ENCODE assay signal across 27 cellular contexts in the genomic region with DNA sequence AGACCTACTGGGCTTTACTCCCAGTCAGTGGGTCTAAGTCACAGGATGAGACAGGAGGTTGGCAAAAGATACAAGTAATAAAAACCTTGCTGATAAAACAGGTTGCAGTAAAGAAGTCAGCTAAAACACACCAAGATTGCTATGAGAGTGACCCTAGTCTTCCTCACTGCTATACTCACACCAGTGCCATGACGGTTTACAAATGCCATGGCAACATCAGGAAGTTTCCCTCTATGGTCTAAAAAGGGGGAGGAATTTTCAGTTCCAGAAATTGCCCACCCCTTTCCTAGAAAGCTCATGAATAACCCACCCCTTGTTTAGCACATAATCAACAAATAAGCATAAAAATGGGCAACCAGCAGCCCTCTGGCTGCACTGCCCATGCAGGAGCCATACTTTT.
DNase-seq lines count a peak whose midpoint lies in the region; ATAC-seq, FAIRE-seq and TF ChIP-seq lines count a peak whose summit lies in the region.
"Had no signal": no experiment of that assay in that cellular context is flagged by ENCODE, and none has a peak within 500 bp of the region (broad histone marks: within the 10 kb centered on the region; RNA-seq: fewer than 3 reads in every experiment).

No MANE protein-coding gene starts in this region.

- peaks cover 29% of the 10 kb centered on the region for H3K4me1 ChIP-seq in Karpas-422 (ENCODE audit: low read length)
- no peaks in the 10 kb centered on the region; a peak in 1 of 5 replicates for H3K4me1 ChIP-seq in K562 (replicated peaks in 1 of 2; ENCODE audit: control insufficient read depth in 2 of 2, insufficient read depth in 2 of 2, low read length in 2 of 2)
- H3K4me1 ChIP-seq in mesodermal cell (ENCODE audit: control insufficient read depth, insufficient read depth, low read length, poor library complexity, severe bottlenecking): peaks cover 12% of the 10 kb centered on the region
- H3K4me1 ChIP-seq: adrenal gland, breast epithelium, foreskin keratinocyte, heart right ventricle had no signal

- H3K4me3 ChIP-seq in Karpas-422 (ENCODE audit: low read length) (no peak overlapping the region), K562 (no peak overlapping the region), mesodermal cell (ENCODE audit: extremely low read depth, insufficient read depth, low read length, poor library complexity, severe bottlenecking) (no peak overlapping the region)
- H3K4me3 ChIP-seq: adrenal gland, breast epithelium, heart right ventricle, lung had no signal

- H3K9me3 ChIP-seq in Karpas-422 (ENCODE audit: low read length): peaks cover 8% of the 10 kb centered on the region; the same call in 1 of the 2 replicates
- H3K9me3 ChIP-seq in K562 (replicated peaks; ENCODE audit: control insufficient read depth, insufficient read depth, low read depth, low read length): no peaks in the 10 kb centered on the region
- H3K9me3 ChIP-seq in mesodermal cell (ENCODE audit: control insufficient read depth, low read length): no peaks in the 10 kb centered on the region
- H3K9me3 ChIP-seq: adrenal gland, breast epithelium had no signal

- peak overlapping the region; percentile 77 for H3K27ac ChIP-seq in Karpas-422 (ENCODE audit: low read length)
- H3K27ac ChIP-seq in K562 (ENCODE audit: extremely low read depth, low read depth, low read length): peak overlapping the region; percentile 56
- peak overlapping the region; percentile 90 for H3K27ac ChIP-seq in mesodermal cell (ENCODE audit: low read depth, low read length, severe bottlenecking)
- H3K27ac ChIP-seq: adrenal gland, breast epithelium, foreskin keratinocyte, heart right ventricle, VCaP had no signal

- H4K20me1 ChIP-seq in Karpas-422 (ENCODE audit: insufficient read depth, low read depth, low read length): no peaks in the 10 kb centered on the region
- H4K20me1 ChIP-seq in K562 (replicated peaks; ENCODE audit: control insufficient read depth, insufficient read depth, low read length): no peaks in the 10 kb centered on the region

- TF ChIP-seq POLR2A in K562 (conservative IDR thresholded peaks at IDR 0.05): no peak

- H3K36me3 ChIP-seq in Karpas-422 (ENCODE audit: insufficient read depth, low read length) (peaks cover 7% of the 10 kb centered on the region), K562 (ENCODE audit: control insufficient read depth, insufficient read depth, low read length) (no peaks in the 10 kb centered on the region; the same call in 2 of the 3 replicates), mesodermal cell (ENCODE audit: control insufficient read depth, insufficient read depth, low read length) (no peaks in the 10 kb centered on the region)
- H3K36me3 ChIP-seq: adrenal gland, breast epithelium, heart right ventricle had no signal

- BruUV-seq in K562 (replicated peaks; lab: Mats Ljungman, UMichigan): no TSS peak

- intact Hi-C loops in K562 (cut with micrococcal nuclease): no loop called here

- 0% methylated on average over 1 of the region's 1 CpG for WGBS in K562 (ENCODE audit: insufficient coverage, low coverage, missing lambda C conversion rate)
- WGBS in mesodermal cell (ENCODE audit: insufficient coverage in 2 of 2), 2 experiments: no CpG with 5 or more reads among the region's 1 CpG

- no peaks in the 10 kb centered on the region for H3K9me1 ChIP-seq in K562 (ENCODE audit: control insufficient read depth, insufficient read depth, low read length)

- in situ Hi-C loops in K562 (cut with MboI): no loop called here

- H3K79me2 ChIP-seq in Karpas-422 (ENCODE audit: low read length) (no peaks in the 10 kb centered on the region), K562 (ENCODE audit: control insufficient read depth, insufficient read depth, low read length) (no peaks in the 10 kb centered on the region)

- ATAC-seq in K562 (peak; percentile 51), HG03520 (IDR thresholded peaks at IDR 0.05; ENCODE audit: unreplicated experiment) (no peak), HG03432 (IDR thresholded peaks at IDR 0.05; ENCODE audit: unreplicated experiment) (no peak)
- ATAC-seq: activated T-cell treated with anti-CD3 and anti-CD28 coated beads, Interleukin-2, amount 50 U/mL, for 4 hours; esophagus mucosa; Right ventricle myocardium inferior had no signal

- TF ChIP-seq CTCF in K562 (IDR thresholded peaks at IDR 0.05 in 2 of 3, conservative IDR thresholded peaks at IDR 0.05 in 1 of 3; ENCODE audit: insufficient read depth in 2 of 3, low read depth in 1 of 3, low read length in 3 of 3): no peak
- no peak for TF ChIP-seq CTCF in D721Med (IDR thresholded peaks at IDR 0.05; ENCODE audit: insufficient read depth, missing control alignments)

- peak overlapping the region; percentile 1; the same call in 1 of the 2 replicates for H2AFZ ChIP-seq in Karpas-422 (ENCODE audit: low read length)
- H2AFZ ChIP-seq in K562 (ENCODE audit: low read depth, low read length): no peak overlapping the region

- TF ChIP-seq RAD21 in K562 (CRISPR knock-in tag; conservative IDR thresholded peaks at IDR 0.05 in 1 of 2, IDR thresholded peaks at IDR 0.05 in 1 of 2): no peak

- H3K9me2 ChIP-seq in Karpas-422 (replicated peaks; ENCODE audit: insufficient read depth, low read length): no peaks in the 10 kb centered on the region

- no peak overlapping the region for H3K4me2 ChIP-seq in Karpas-422 (ENCODE audit: low read depth, low read length, poor library complexity, severe bottlenecking)
- H3K4me2 ChIP-seq in K562 (ENCODE audit: insufficient read depth, low read length): no peak overlapping the region; the same call in 1 of the 2 replicates

- no peak for TF ChIP-seq EP300 in K562 (IDR thresholded peaks at IDR 0.05; ENCODE audit: low read length)

- POLR2A ChIA-PET in K562 (lab: Yijun Ruan, JAX): no interaction called here

- CTCF ChIA-PET in K562 (lab: Yijun Ruan, JAX; ENCODE audit: low intra/inter-chr PET ratio): no interaction called here

- DNase-seq in Karpas-422 (no peak), K562 (ENCODE audit: extremely low read depth in 1 of 4, low spot score in 3 of 4) (peak in 1 of 4 experiments; percentile 14), pulmonary artery endothelial cell (ENCODE audit: low read depth, low spot score) (peak; percentile 48), medulla oblongata (ENCODE audit: extremely low spot score) (no peak), D721Med (ENCODE audit: insufficient read length, low spot score) (no peak)
- DNase-seq: activated CD4-positive, alpha-beta T cell treated with anti-CD3 and anti-CD28 coated beads, Interleukin-2, amount 10 ng/mL, durations not matched to agents 7 days and 5 days; activated naive CD4-positive, alpha-beta T cell treated with Interleukin-2 at 50 U/mL for 16 hours; activated T-cell treated with anti-CD3 and anti-CD28 coated beads, Interleukin-2, amount 50 U/mL, for 4 hours; effector CD8-positive, alpha-beta T cell; NCI-H446; NCI-H774; retina; stimulated activated CD4-positive, alpha-beta T cell treated with anti-CD3 and anti-CD28 coated beads, Interleukin-2, amount 100 ng/mL, for 48 hours; substantia nigra had no signal

- no peaks in the 10 kb centered on the region for H3K27me3 ChIP-seq in Karpas-422 (ENCODE audit: low read length)
- H3K27me3 ChIP-seq in K562 (ENCODE audit: control insufficient read depth in 2 of 2, insufficient read depth in 2 of 2, low read length in 2 of 2): no peaks in the 10 kb centered on the region
- H3K27me3 ChIP-seq: adrenal gland, breast epithelium, foreskin keratinocyte, heart right ventricle had no signal

- FAIRE-seq in K562 (lab: Jason Lieb, UNC): no peak
- FAIRE-seq in D721Med (lab: Jason Lieb, UNC): no peak
- FAIRE-seq: GM12891, urothelium cell line had no signal

- H3K9ac ChIP-seq in Karpas-422 (ENCODE audit: low read length) (no peak overlapping the region), K562 (ENCODE audit: insufficient read depth in 1 of 2, low read depth in 2 of 2, low read length in 2 of 2) (no peak overlapping the region)

TF ChIP-seq in K562, 482 proteins besides CTCF, POLR2A, EP300 and RAD21:
- TF ChIP-seq PRMT5 (CRISPR knock-in tag; IDR thresholded peaks at IDR 0.05) (no peak), NFYB (IDR thresholded peaks at IDR 0.05; ENCODE audit: extremely low read depth, insufficient read length) (no peak), SRF (CRISPR knock-in tag; IDR thresholded peaks at IDR 0.05) (no peak), RFX1 (IDR thresholded peaks at IDR 0.05) (peak; percentile 62), TRIM24 (IDR thresholded peaks at IDR 0.05) (no peak), NCOA6 (IDR thresholded peaks at IDR 0.05) (no peak), OTX1 (CRISPR knock-in tag; IDR thresholded peaks at IDR 0.05) (no peak), CBX3 (IDR thresholded peaks at IDR 0.05; ENCODE audit: borderline replicate concordance in 1 of 2, low read length in 2 of 2) (no peak)
